ENCODE assay signal across 1 cellular context in genomic region chr11:4531666-4532065, GRCh38.
TF ChIP-seq lines count a peak whose summit lies in the region.

No MANE protein-coding gene starts in this region.

TF ChIP-seq in GM23338, 12 proteins besides CTCF, POLR2A, EP300 and RAD21:
- no peak for TF ChIP-seq ZNF462 (CRISPR knock-in tag; IDR thresholded peaks at IDR 0.05)
- no peak for TF ChIP-seq CREB1 (CRISPR knock-in tag; IDR thresholded peaks at IDR 0.05; ENCODE audit: low read depth)
- no peak for TF ChIP-seq EZH2phosphoT487 (IDR thresholded peaks at IDR 0.05; ENCODE audit: unreplicated experiment)
- no peak for TF ChIP-seq JUNB (IDR thresholded peaks at IDR 0.05; ENCODE audit: unreplicated experiment)
- TF ChIP-seq NANOG (IDR thresholded peaks at IDR 0.05; ENCODE audit: borderline replicate concordance): no peak
- TF ChIP-seq EZH2 (IDR thresholded peaks at IDR 0.05; ENCODE audit: low read depth, unreplicated experiment): no peak
- no peak for TF ChIP-seq ZNF114 (CRISPR knock-in tag; IDR thresholded peaks at IDR 0.05)
- no peak for TF ChIP-seq REST (IDR thresholded peaks at IDR 0.05; ENCODE audit: unreplicated experiment)
- no peak for TF ChIP-seq ZNF331 (CRISPR knock-in tag; IDR thresholded peaks at IDR 0.05; ENCODE audit: low read depth)
- TF ChIP-seq STAT1 (IDR thresholded peaks at IDR 0.05; ENCODE audit: unreplicated experiment): no peak
- TF ChIP-seq POLR2AphosphoS5 (IDR thresholded peaks at IDR 0.05; ENCODE audit: low read depth): no peak
- TF ChIP-seq ETS1 (IDR thresholded peaks at IDR 0.05): no peak
